Comparison of ENCODE assay signal across 8 cellular contexts in the genomic region with DNA sequence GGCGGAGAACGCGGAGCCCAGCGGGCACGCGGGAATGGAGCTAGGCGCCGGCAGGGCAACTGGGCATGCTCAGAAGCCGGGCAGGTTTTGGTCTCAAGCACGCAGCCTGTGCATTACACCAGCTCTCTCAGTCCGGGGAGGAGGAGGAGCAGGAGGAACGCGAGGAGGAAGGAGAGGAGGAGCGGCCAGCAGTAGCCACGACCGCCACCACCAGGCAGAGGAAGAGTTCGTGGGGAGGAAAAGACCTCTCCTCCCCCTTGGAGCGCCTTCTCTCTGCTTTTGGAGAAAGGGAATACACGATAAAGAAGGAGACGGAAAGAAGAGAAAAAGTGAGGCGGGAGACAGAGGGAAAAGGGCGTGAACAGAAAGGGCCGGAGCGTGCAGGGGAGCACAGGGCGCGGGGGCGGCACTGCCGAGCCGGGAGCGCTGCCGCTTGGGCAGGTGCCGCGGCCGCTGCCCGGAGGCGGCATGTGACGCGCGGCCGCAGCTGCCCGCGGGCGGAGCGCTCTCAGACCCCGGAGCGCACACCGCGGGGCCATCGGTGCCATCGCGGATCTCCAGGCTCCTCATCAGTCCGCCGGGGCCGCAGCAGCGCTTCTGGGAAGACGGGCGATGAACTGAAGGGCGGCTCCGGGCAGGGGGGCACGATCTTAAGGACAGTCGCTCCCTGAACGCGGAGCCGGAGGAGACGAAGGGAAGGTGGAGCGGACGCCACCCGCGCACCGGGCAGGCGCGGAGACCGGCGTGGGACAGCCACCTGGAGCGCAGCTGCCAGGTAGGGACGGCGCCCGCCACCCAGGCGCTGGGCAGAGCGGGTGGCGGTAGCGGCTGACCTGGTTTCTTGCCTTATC. TPM values are rescaled to one million over a fixed set of nuclear protein-coding genes. Genes with fewer than 3 reads are reported as not detected.
DNase-seq lines count a peak whose midpoint lies in the region; ATAC-seq and TF ChIP-seq lines count a peak whose summit lies in the region.

A gene (plus strand): TSS at position 116 of the 851 bp plus-strand sequence. CDS start 520,884 bp downstream, outside the sequence.

- no peaks in the 10 kb centered on the region for H4K20me1 ChIP-seq in neural progenitor cell (ENCODE audit: low read depth)

- H3F3A ChIP-seq in neural progenitor cell (ENCODE audit: low read depth): peaks cover 11% of the 10 kb centered on the region

- peaks cover 14% of the 10 kb centered on the region for H3K4me1 Mint-ChIP-seq in neural progenitor cell

- TF ChIP-seq CTCF in VCaP (conservative IDR thresholded peaks at IDR 0.05) (peak; percentile 59), foreskin keratinocyte (conservative IDR thresholded peaks at IDR 0.05) (peak; percentile 2), neural progenitor cell (IDR thresholded peaks at IDR 0.05) (peak; percentile 43)

- peak within 1 kb of the TSS; percentile 3 for H3K27ac Mint-ChIP-seq in neural progenitor cell

- H3K9me3 ChIP-seq in neural progenitor cell (ENCODE audit: low read depth): no peaks in the 10 kb centered on the region

- no peaks in the 10 kb centered on the region for H3K79me2 ChIP-seq in ACC112 (ENCODE audit: control insufficient read depth, insufficient read depth, low read length, unreplicated experiment)
- H3K79me2 ChIP-seq in neural progenitor cell (ENCODE audit: low read depth): no peaks in the 10 kb centered on the region

- no peaks in the 10 kb centered on the region for H3K36me3 Mint-ChIP-seq in neural progenitor cell

- H3K36me3 ChIP-seq in ACC112 (ENCODE audit: insufficient read depth, low read length) (no peaks in the 10 kb centered on the region), neural progenitor cell (no peaks in the 10 kb centered on the region)

- peak within 1 kb of the TSS; percentile 60 for H3K4me3 ChIP-seq in ACC112 (ENCODE audit: low read depth, low read length)
- H3K4me3 ChIP-seq in neural progenitor cell: peak within 1 kb of the TSS; percentile 63

- no peaks in the 10 kb centered on the region for H3K4me1 ChIP-seq in ACC112 (ENCODE audit: control insufficient read depth, insufficient read depth, low read length, unreplicated experiment)
- no peaks in the 10 kb centered on the region for H3K4me1 ChIP-seq in foreskin keratinocyte
- peaks cover 4% of the 10 kb centered on the region for H3K4me1 ChIP-seq in neural progenitor cell

- no peak within 1 kb of the TSS for H3K9ac ChIP-seq in neural progenitor cell

- H3K4me3 Mint-ChIP-seq in neural progenitor cell: peak within 1 kb of the TSS; percentile 95

- ATAC-seq in foreskin keratinocyte (peak; percentile 70), GM19463 (IDR thresholded peaks at IDR 0.05; ENCODE audit: unreplicated experiment) (no peak), GM18505 (IDR thresholded peaks at IDR 0.05; ENCODE audit: unreplicated experiment) (no peak), GM21529 (IDR thresholded peaks at IDR 0.05; ENCODE audit: unreplicated experiment) (no peak)

- H3K27me3 Mint-ChIP-seq in neural progenitor cell (ENCODE audit: insufficient read depth, low read depth): peaks cover 21% of the 10 kb centered on the region

- H2AFZ ChIP-seq in ACC112 (ENCODE audit: low read length, unreplicated experiment) (no peak within 1 kb of the TSS), neural progenitor cell (replicated peaks) (peak within 1 kb of the TSS; percentile 91)

- peak; percentile 49 for DNase-seq in HPDE6-E6E7 (ENCODE audit: extremely low spot score)
- DNase-seq in foreskin keratinocyte: peak; percentile 17 to 39
- DNase-seq in neural progenitor cell (ENCODE audit: low spot score): peak; percentile 85

- H3K4me2 ChIP-seq in neural progenitor cell: peak within 1 kb of the TSS; percentile 99

- peaks cover 47% of the 10 kb centered on the region for H3K27me3 ChIP-seq in ACC112 (ENCODE audit: insufficient read depth, low read length)
- peaks cover 54% of the 10 kb centered on the region for H3K27me3 ChIP-seq in foreskin keratinocyte
- peaks cover 80% of the 10 kb centered on the region for H3K27me3 ChIP-seq in neural progenitor cell

- H3K27ac ChIP-seq in ACC112 (ENCODE audit: low read depth, low read length) (no peak within 1 kb of the TSS), VCaP (no peak within 1 kb of the TSS), foreskin keratinocyte (no peak within 1 kb of the TSS), neural progenitor cell (no peak within 1 kb of the TSS)

- TF ChIP-seq POLR2A in GM18505 (IDR thresholded peaks at IDR 0.05; ENCODE audit: borderline replicate concordance, extremely low read depth, insufficient read depth, insufficient read length): no peak

- H3K9me3 Mint-ChIP-seq in neural progenitor cell: no peaks in the 10 kb centered on the region

RNA-seq across cellular contexts. Expression of the gene that starts here (rescaled TPM):
- total RNA-seq in foreskin keratinocyte (not detected in 2 replicates), neural progenitor cell (ENCODE audit: low replicate concordance) (2.4 and 4.5 TPM in 2 replicates)
- polyA plus RNA-seq in foreskin keratinocyte: not detected in 2 replicates

Comparison
In these comparisons a context has a peak if more than half of its experiments do, and no peak if none do; other contexts are left out.
1. Peak in DNase-seq and ATAC-seq in foreskin keratinocyte; RNA of the gene not detected or under 1 TPM.
2. DNase-seq: peak in every context shown above with its lines; median percentile 85 in neural progenitor cell; 49 in HPDE6-E6E7; 28 in foreskin keratinocyte.
3. CTCF ChIP-seq: peak in every context shown above with its lines; median percentile 59 in VCaP; 43 in neural progenitor cell; 2 in foreskin keratinocyte.